ENCODE assay signal across 16 cellular contexts in genomic region chr17:73650617-73651200, GRCh38. TPM values are rescaled to one million over a fixed set of nuclear protein-coding genes. Genes with fewer than 3 reads are reported as not detected.
DNase-seq lines count a peak whose midpoint lies in the region; ATAC-seq, FAIRE-seq and TF ChIP-seq lines count a peak whose summit lies in the region.
"Had no signal": no experiment of that assay in that cellular context is flagged by ENCODE, and none has a peak within 500 bp of the region (broad histone marks: within the 10 kb centered on the region; RNA-seq: fewer than 3 reads in every experiment).

No MANE protein-coding gene starts in this region.

- H3K27ac Mint-ChIP-seq in activated CD8-positive, alpha-beta memory T cell treated with anti-CD3 and anti-CD28 coated beads, Interleukin-2, amount 10 ng/mL, durations not matched to agents 7 days and 5 days = no peak overlapping the region
- no peak overlapping the region for H3K27ac Mint-ChIP-seq in CD8-positive, alpha-beta memory T cell
- H3K27ac Mint-ChIP-seq: B cell, CD14-positive monocyte had no signal

- H2AFZ ChIP-seq in H1 (ENCODE audit: low read length) = no peak overlapping the region

- TF ChIP-seq EP300 in H1 (IDR thresholded peaks at IDR 0.05; ENCODE audit: borderline replicate concordance in 1 of 2, low read depth in 2 of 2, low read length in 2 of 2) = no peak

- H2AK5ac ChIP-seq in H1 (ENCODE audit: low read depth, low read length) = no peak overlapping the region

- no peaks in the 10 kb centered on the region for H3K23me2 ChIP-seq in H1 (ENCODE audit: low read depth, low read length)

- H2BK12ac ChIP-seq in H1 (ENCODE audit: low read depth, low read length) = peak overlapping the region; percentile 6; the same call in 1 of the 2 replicates

- CTCF ChIA-PET in activated CD8-positive, alpha-beta memory T cell treated with anti-CD3 and anti-CD28 coated beads, Interleukin-2, amount 10 ng/mL, durations not matched to agents 7 days and 5 days (lab: Charles Lee) = interaction anchor here (0.9 to 2.9 kb wide), 3 partner anchors 12 to 221 kb away, joined by 3 to 12 read pairs (median 10); no protein-coding TSS in a partner anchor
- CTCF ChIA-PET in H1 (lab: Charles Lee; ENCODE audit: partially characterized antibody) = interaction anchor here (0.5 to 11.3 kb wide), 31 partner anchors 25 to 526 kb away, joined by 3 to 175 read pairs (median 4); no protein-coding TSS in a partner anchor
- CTCF ChIA-PET in CD8-positive, alpha-beta memory T cell (lab: Charles Lee) = no interaction called here

- H3K4me3 ChIP-seq in H1 (ENCODE audit: extremely low read depth in 1 of 4, insufficient read depth in 2 of 4, low read depth in 3 of 4, low read length in 4 of 4) (no peak overlapping the region), mucosa of rectum (ENCODE audit: low read length in 2 of 2) (peak overlapping the region in 1 of 2 donors; percentile 23)
- no peak overlapping the region for H3K4me3 ChIP-seq in CD8-positive, alpha-beta memory T cell (ENCODE audit: low read length)

- H3K36me3 ChIP-seq in H1 (ENCODE audit: control insufficient read depth in 2 of 4, insufficient read depth in 4 of 4, low read length in 3 of 4) (no peaks in the 10 kb centered on the region; a peak in 2 of 8 replicates), mucosa of rectum (ENCODE audit: control insufficient read depth in 2 of 2, insufficient read depth in 2 of 2, low read length in 2 of 2) (no peaks in the 10 kb centered on the region)
- no peaks in the 10 kb centered on the region for H3K36me3 ChIP-seq in CD8-positive, alpha-beta memory T cell (ENCODE audit: insufficient read depth, low read length)

- H3K4me3 Mint-ChIP-seq in activated CD8-positive, alpha-beta memory T cell treated with anti-CD3 and anti-CD28 coated beads, Interleukin-2, amount 10 ng/mL, durations not matched to agents 7 days and 5 days = no peak overlapping the region
- H3K4me3 Mint-ChIP-seq in CD8-positive, alpha-beta memory T cell = no peak overlapping the region
- H3K4me3 Mint-ChIP-seq: B cell, CD14-positive monocyte had no signal

- 0 out of 2 replicates have a peak overlapping the region, but pooled peaks have one; percentile 51 for H2BK20ac ChIP-seq in H1 (ENCODE audit: low read length)

- no peak overlapping the region; the same call in 1 of the 2 replicates for H4K8ac ChIP-seq in H1 (ENCODE audit: extremely low read depth, insufficient read depth, low read length)

- peak; percentile 36 for DNase-seq in activated CD8-positive, alpha-beta memory T cell treated with anti-CD3 and anti-CD28 coated beads, Interleukin-2, amount 10 ng/mL, durations not matched to agents 7 days and 5 days
- DNase-seq in activated CD8-positive, alpha-beta memory T cell treated with anti-CD3 and anti-CD28 coated beads, Interleukin-2, amount 50 U/mL, for 48 hours = no peak
- DNase-seq in H1 (ENCODE audit: low read depth in 1 of 2, low spot score in 2 of 2) = no peak
- DNase-seq in NCI-H510A treated with DMSO at 0.1 percent for 48 hours (lab: John Stamatoyannopoulos, UW) = no peak
- no peak for DNase-seq in kidney glomerular epithelial cell (lab: John Stamatoyannopoulos, UW)
- no peak for DNase-seq in CD8-positive, alpha-beta memory T cell
- DNase-seq: GOT3, IMR-90, NCI-H2171, Right ventricle myocardium superior had no signal

- TF ChIP-seq CTCF in H1 (IDR thresholded peaks at IDR 0.05; ENCODE audit: control extremely low read depth in 1 of 3, insufficient read depth in 1 of 3, low read depth in 1 of 3, low read length in 3 of 3) = no peak

- no peak overlapping the region for H4K5ac ChIP-seq in H1 (ENCODE audit: insufficient read length, low read depth, low read length)

- H3K4me2 ChIP-seq in H1 (ENCODE audit: insufficient read depth in 1 of 2, low read depth in 2 of 2, low read length in 2 of 2) = no peak overlapping the region

- peaks cover 0 to 15% (median 10%) of the 10 kb centered on the region in 4 experiments; a peak in 6 of 7 replicates for H3K27me3 ChIP-seq in H1 (replicated peaks in 1 of 4; ENCODE audit: control insufficient read depth in 3 of 4, extremely low read depth in 1 of 4, insufficient read depth in 3 of 4, low read length in 3 of 4)
- peaks cover 4 to 9% of the 10 kb centered on the region in 2 donors for H3K27me3 ChIP-seq in mucosa of rectum (ENCODE audit: control insufficient read depth in 2 of 2, insufficient read depth in 2 of 2, low read length in 2 of 2)
- no peaks in the 10 kb centered on the region for H3K27me3 ChIP-seq in CD8-positive, alpha-beta memory T cell (ENCODE audit: insufficient read depth, low read length, poor library complexity, severe bottlenecking)

- H3K23ac ChIP-seq in H1 (ENCODE audit: insufficient read length) = no peak overlapping the region

- H3K4ac ChIP-seq in H1 (replicated peaks; ENCODE audit: insufficient read length, low read depth, low read length) = no peak overlapping the region

- ATAC-seq in activated CD8-positive, alpha-beta memory T cell treated with anti-CD3 and anti-CD28 coated beads, Interleukin-2, amount 10 ng/mL, durations not matched to agents 7 days and 5 days = no peak

- TF ChIP-seq POLR2A in H1 (IDR thresholded peaks at IDR 0.05; ENCODE audit: control extremely low read depth in 1 of 2, low read depth in 2 of 2, low read length in 2 of 2) = no peak

- no peak overlapping the region for H3K18ac ChIP-seq in H1 (ENCODE audit: extremely low read depth, low read length)

- H3K27ac ChIP-seq in H1 (ENCODE audit: low read depth, low read length) (no peak overlapping the region), mucosa of rectum (ENCODE audit: low read depth in 2 of 2, low read length in 2 of 2) (peak overlapping the region; percentile 24 to 30)
- no peak overlapping the region for H3K27ac ChIP-seq in CD8-positive, alpha-beta memory T cell (ENCODE audit: low read depth, low read length)

- no peak overlapping the region for H2BK120ac ChIP-seq in H1 (replicated peaks; ENCODE audit: low read depth, low read length)

- H4K91ac ChIP-seq in H1 (replicated peaks; ENCODE audit: insufficient read length, low read length) = peak overlapping the region; percentile 75

- H3K4me1 ChIP-seq in H1 (replicated peaks in 1 of 4; ENCODE audit: control insufficient read depth in 3 of 4, insufficient read depth in 4 of 4, low read length in 3 of 4) (peaks cover 0 to 5% (median 2%) of the 10 kb centered on the region in 4 experiments; a peak in 6 of 7 replicates), mucosa of rectum (ENCODE audit: control insufficient read depth in 2 of 2, insufficient read depth in 2 of 2, low read length in 2 of 2) (peaks cover 12 to 19% of the 10 kb centered on the region in 2 donors)
- no peaks in the 10 kb centered on the region for H3K4me1 ChIP-seq in CD8-positive, alpha-beta memory T cell (ENCODE audit: insufficient read depth, low read length)

- H3K79me1 ChIP-seq in H1 (ENCODE audit: low read depth, low read length) = no peaks in the 10 kb centered on the region

- peaks cover 3% of the 10 kb centered on the region for H3K36me3 Mint-ChIP-seq in activated CD8-positive, alpha-beta memory T cell treated with anti-CD3 and anti-CD28 coated beads, Interleukin-2, amount 10 ng/mL, durations not matched to agents 7 days and 5 days
- peaks cover 0 to 14% (median 0%) of the 10 kb centered on the region in 3 donors for H3K36me3 Mint-ChIP-seq in CD8-positive, alpha-beta memory T cell

- H3K9me3 Mint-ChIP-seq in activated CD8-positive, alpha-beta memory T cell treated with anti-CD3 and anti-CD28 coated beads, Interleukin-2, amount 10 ng/mL, durations not matched to agents 7 days and 5 days (ENCODE audit: low read depth) = peaks cover 17% of the 10 kb centered on the region
- peaks cover 0 to 17% (median 14%) of the 10 kb centered on the region in 5 donors for H3K9me3 Mint-ChIP-seq in CD8-positive, alpha-beta memory T cell

- 80% methylated on average over 11 of the region's 11 CpGs; no CpG with 5 or more reads in 1 of the 2 experiments for WGBS in H1 (ENCODE audit: extremely low coverage in 1 of 2, insufficient coverage in 1 of 2, insufficient read length in 1 of 2, insufficient replicate concordance in 2 of 2, low coverage in 1 of 2, low lambda C conversion rate in 2 of 2, missing lambda C conversion rate in 1 of 2), 2 experiments

- H2BK5ac ChIP-seq in H1 (ENCODE audit: low read depth, low read length) = no peak overlapping the region

- TF ChIP-seq RAD21 in H1 (IDR thresholded peaks at IDR 0.05 in 1 of 2, conservative IDR thresholded peaks at IDR 0.05 in 1 of 2; ENCODE audit: low read depth in 2 of 2, low read length in 2 of 2) = no peak

- no peak for FAIRE-seq in H1 (lab: Jason Lieb, UNC)
- FAIRE-seq: D721Med, GM18507 had no signal

- no peak overlapping the region for H3K56ac ChIP-seq in H1 (replicated peaks; ENCODE audit: insufficient read length, low read depth, low read length)

- H3K9ac ChIP-seq in H1 (replicated peaks in 1 of 4; ENCODE audit: extremely low read depth in 1 of 4, low read depth in 3 of 4, low read length in 3 of 4) (no peak overlapping the region), mucosa of rectum (ENCODE audit: low read depth in 1 of 2, low read length in 2 of 2) (no peak overlapping the region)

- H3K27me3 Mint-ChIP-seq in activated CD8-positive, alpha-beta memory T cell treated with anti-CD3 and anti-CD28 coated beads, Interleukin-2, amount 10 ng/mL, durations not matched to agents 7 days and 5 days = peaks cover 49% of the 10 kb centered on the region
- H3K27me3 Mint-ChIP-seq in CD8-positive, alpha-beta memory T cell = peaks cover 21 to 32% of the 10 kb centered on the region in 2 donors

- peaks cover 6% of the 10 kb centered on the region for H3K4me1 Mint-ChIP-seq in activated CD8-positive, alpha-beta memory T cell treated with anti-CD3 and anti-CD28 coated beads, Interleukin-2, amount 10 ng/mL, durations not matched to agents 7 days and 5 days
- peaks cover 0 to 3% (median 0%) of the 10 kb centered on the region in 3 donors for H3K4me1 Mint-ChIP-seq in CD8-positive, alpha-beta memory T cell

- no peaks in the 10 kb centered on the region for H3K79me2 ChIP-seq in H1 (ENCODE audit: control insufficient read depth in 1 of 2, insufficient read depth in 2 of 2, low read length in 2 of 2)

- peaks cover 3 to 4% of the 10 kb centered on the region in 2 experiments; a peak in 2 of 4 replicates for H3K9me3 ChIP-seq in H1 (ENCODE audit: insufficient read depth in 2 of 2, low read depth in 1 of 2, low read length in 1 of 2)
- H3K9me3 ChIP-seq in mucosa of rectum (ENCODE audit: control insufficient read depth in 2 of 2, low read length in 2 of 2) = no peaks in the 10 kb centered on the region
- H3K9me3 ChIP-seq in CD8-positive, alpha-beta memory T cell (ENCODE audit: low read length) = no peaks in the 10 kb centered on the region

- H3K14ac ChIP-seq in H1 (ENCODE audit: insufficient read length) = no peak overlapping the region

- POLR2A ChIA-PET in H1 (lab: Charles Lee; ENCODE audit: partially characterized antibody) = interaction anchor here (0.9 kb wide), 1 partner anchor 157 kb away, joined by 3 read pairs; no protein-coding TSS in a partner anchor
- POLR2A ChIA-PET in CD8-positive, alpha-beta memory T cell (lab: Charles Lee) = no interaction called here

- H4K20me1 ChIP-seq in H1 (replicated peaks in 1 of 2; ENCODE audit: control insufficient read depth in 1 of 2, insufficient read depth in 2 of 2, low read length in 2 of 2) = no peaks in the 10 kb centered on the region

- no peak overlapping the region; the same call in 1 of the 2 replicates for H2BK15ac ChIP-seq in H1 (ENCODE audit: low read length)

RNA-seq across cellular contexts. Expression of gene SDK2, which starts 6.5 kb away (rescaled TPM):
- 1 to 10 TPM in 1 of 2 experiments, under 1 TPM in 1; 0.09 to 3.7 TPM for total RNA-seq in activated CD8-positive, alpha-beta memory T cell treated with anti-CD3 and anti-CD28 coated beads, Interleukin-2, amount 10 ng/mL, durations not matched to agents 7 days and 5 days
- total RNA-seq in H1 (2021; fragmentation: NEBNext Ultra II Directional; extraction: Animal tissue kit (Norgen Biotek cat#: 25700)) = 3.6 and 3.9 TPM in 2 replicates
- polyA plus RNA-seq in H1 (2011; rRNA removed) = 4.1 and 5.9 TPM in 2 replicates
- polyA plus RNA-seq in H1 (2011; cell fraction: cytosol; rRNA removed) = 2.3 TPM
- polyA plus RNA-seq in H1 (2011; cell fraction: nucleus; rRNA removed) = 7.3 TPM
- polyA plus RNA-seq in H1 (2012, experiment 1 of 2) = 5.5 to 10.2 TPM (median 7.5 TPM) in 4 replicates
- 3.6 TPM for polyA plus RNA-seq in H1 (2012, experiment 2 of 2)
- polyA plus RNA-seq in H1 (2013, experiment 1 of 2) = 2.6 TPM
- 2.0 TPM for polyA plus RNA-seq in H1 (2013, experiment 2 of 2)
- 6.8 and 8.4 TPM in 2 replicates for polyA minus RNA-seq in H1 (2011; rRNA and poly(A)+ RNA removed)
- 10.9 TPM for polyA minus RNA-seq in H1 (2011; cell fraction: cytosol; rRNA and poly(A)+ RNA removed)
- 13.8 TPM for polyA minus RNA-seq in H1 (2011; cell fraction: nucleus; rRNA and poly(A)+ RNA removed)
- under 1 TPM; 0.35 to 0.44 TPM for total RNA-seq in CD8-positive, alpha-beta memory T cell
- polyA plus RNA-seq in CD8-positive, alpha-beta memory T cell = 0.54 TPM
- total RNA-seq: MCF 10A had no signal
- polyA plus RNA-seq: CD14-positive monocyte had no signal

Comparison
In these comparisons a context has a peak if more than half of its experiments do, and no peak if none do; other contexts are left out.
1. H3K27ac ChIP-seq: peak in mucosa of rectum (2 of 2); none in H1 (single experiment) and CD8-positive, alpha-beta memory T cell (single experiment).